ENCODE assay signal across 8 cellular contexts in genomic region chr3:183591881-183592521, GRCh38. TPM values are rescaled to one million over a fixed set of nuclear protein-coding genes. Genes with fewer than 3 reads are reported as not detected.
DNase-seq lines count a peak whose midpoint lies in the region; ATAC-seq, FAIRE-seq and TF ChIP-seq lines count a peak whose summit lies in the region.

No MANE protein-coding gene starts in this region.

- 58% methylated on average over 6 of the region's 6 CpGs for WGBS in liver
- WGBS in HepG2 (ENCODE audit: low lambda C conversion rate), result 27% methylated on average over 6 of the region's 6 CpGs

- H3K4me1 ChIP-seq in liver (ENCODE audit: control insufficient read depth in 4 of 4, insufficient read depth in 4 of 4, low read length in 3 of 4) (no peaks in the 10 kb centered on the region), HepG2 (ENCODE audit: insufficient read depth, low read length) (no peaks in the 10 kb centered on the region), OCI-LY7 (ENCODE audit: insufficient read depth, low read length, poor library complexity, severe bottlenecking) (peaks cover 84% of the 10 kb centered on the region), foreskin keratinocyte (no peaks in the 10 kb centered on the region)

- TF ChIP-seq CTCF in liver (IDR thresholded peaks at IDR 0.05; ENCODE audit: low read depth, low read length, missing input control) (no peak), HepG2 (CRISPR knock-in tag; IDR thresholded peaks at IDR 0.05) (no peak), OCI-LY7 (conservative IDR thresholded peaks at IDR 0.05; ENCODE audit: low read length) (peak; percentile 90), foreskin keratinocyte (conservative IDR thresholded peaks at IDR 0.05) (peak; percentile 37)

- no peak for TF ChIP-seq POLR2A in HepG2 (IDR thresholded peaks at IDR 0.05; ENCODE audit: insufficient read depth in 1 of 2, low read depth in 2 of 2, low read length in 2 of 2)

- POLR2A ChIA-PET in HepG2 (lab: Yijun Ruan, JAX) (no interaction called here), OCI-LY7 (lab: Charles Lee) (interaction anchor here (0.5 to 12.0 kb wide), 29 partner anchors 13 to 292 kb away, joined by 3 to 265 read pairs (median 4); partner anchors contain the start of genes KLHL24, KLHL6, PARL and YEATS2)

- CTCF ChIA-PET in HepG2 (lab: Yijun Ruan, JAX; ENCODE audit: low intra/inter-chr PET ratio, low total read pairs) (no interaction called here), OCI-LY7 (lab: Charles Lee; ENCODE audit: unreplicated experiment) (interaction anchor here (0.5 to 4.4 kb wide), 7 partner anchors 13 to 79 kb away, joined by 3 to 50 read pairs (median 6); no protein-coding TSS in a partner anchor)

- H3K4me2 ChIP-seq in HepG2 (ENCODE audit: low read depth, low read length) (no peak overlapping the region), OCI-LY7 (ENCODE audit: low read length) (peak overlapping the region; percentile 91)

- FAIRE-seq in HepG2 (lab: Jason Lieb, UNC), result no peak

- H3K9me3 ChIP-seq in liver (ENCODE audit: control insufficient read depth in 4 of 4, low read length in 3 of 4) (no peaks in the 10 kb centered on the region), HepG2 (ENCODE audit: low read length) (no peaks in the 10 kb centered on the region), OCI-LY7 (ENCODE audit: low read length) (peaks cover 17% of the 10 kb centered on the region; the same call in 1 of the 2 replicates)

- peak; percentile 48 to 68 for TF ChIP-seq RAD21 in liver (IDR thresholded peaks at IDR 0.05)
- TF ChIP-seq RAD21 in HepG2 (CRISPR knock-in tag; IDR thresholded peaks at IDR 0.05), result no peak

- H4K20me1 ChIP-seq in HepG2 (ENCODE audit: insufficient read depth, low read length), result no peaks in the 10 kb centered on the region
- H4K20me1 ChIP-seq in OCI-LY7 (ENCODE audit: insufficient read depth, low read length), result no peaks in the 10 kb centered on the region

- TF ChIP-seq EP300 in HepG2 (IDR thresholded peaks at IDR 0.05; ENCODE audit: low read depth in 2 of 2, low read length in 2 of 2), result no peak
- no peak for TF ChIP-seq EP300 in HepG2 (CRISPR knock-in tag; IDR thresholded peaks at IDR 0.05; ENCODE audit: borderline replicate concordance)

- H3K36me3 ChIP-seq in liver (ENCODE audit: control insufficient read depth in 4 of 4, insufficient read depth in 3 of 4, low read depth in 1 of 4, low read length in 3 of 4), result no peaks in the 10 kb centered on the region
- no peaks in the 10 kb centered on the region for H3K36me3 ChIP-seq in HepG2 (replicated peaks in 1 of 2; ENCODE audit: control insufficient read depth in 1 of 2, insufficient read depth in 2 of 2, low read length in 2 of 2)
- no peaks in the 10 kb centered on the region; the same call in 1 of the 2 replicates for H3K36me3 ChIP-seq in OCI-LY7 (ENCODE audit: insufficient read depth, low read length)

- H3K9me2 ChIP-seq in OCI-LY7 (ENCODE audit: insufficient read depth, low read length), result no peaks in the 10 kb centered on the region

- H3K27ac ChIP-seq in liver (ENCODE audit: low read depth in 1 of 2, low read length in 2 of 2), result no peak overlapping the region
- H3K27ac ChIP-seq in HepG2 (ENCODE audit: extremely low read length, insufficient read depth, low read length), result no peak overlapping the region
- peak overlapping the region; percentile 98 for H3K27ac ChIP-seq in OCI-LY7 (ENCODE audit: low read depth, low read length, poor library complexity, severe bottlenecking)
- no peak overlapping the region for H3K27ac ChIP-seq in foreskin keratinocyte

- no peaks in the 10 kb centered on the region for H3K79me2 ChIP-seq in HepG2 (ENCODE audit: insufficient read depth, low read length)
- H3K79me2 ChIP-seq in OCI-LY7 (ENCODE audit: insufficient read depth, low read depth, low read length), result 0 out of 2 replicates have a peak, but pooled peaks cover 4% of the 10 kb centered on the region

- in situ Hi-C loops in HepG2 (cut with HindIII; ENCODE audit: extremely low pct_ligation_motif_present, low pct_unique_long_range_greater_than_20kb), result no loop called here

- intact Hi-C loops in HepG2 (cut with micrococcal nuclease; ENCODE audit: unreplicated experiment), result no loop called here
- intact Hi-C loops in OCI-LY7 (cut with micrococcal nuclease; ENCODE audit: unreplicated experiment), result loop anchor here (1.0 to 2.0 kb wide), 5 partner anchors 19 to 107 kb away; no protein-coding TSS in a partner anchor

- H3K4me3 ChIP-seq in liver (ENCODE audit: low read depth in 1 of 3, low read length in 3 of 3), result no peak overlapping the region
- H3K4me3 ChIP-seq in HepG2 (replicated peaks in 1 of 3; ENCODE audit: insufficient read depth in 1 of 3, low read depth in 2 of 3, low read length in 3 of 3), result no peak overlapping the region
- H3K4me3 ChIP-seq in OCI-LY7 (ENCODE audit: low read depth, low read length, poor library complexity, severe bottlenecking), result peak overlapping the region; percentile 57

- no peak for DNase-seq in HepG2 (ENCODE audit: low spot score)
- peak; percentile 95 for DNase-seq in OCI-LY7 (ENCODE audit: low spot score)
- DNase-seq in foreskin keratinocyte, result no peak
- no peak for DNase-seq in DMS79 treated with DMSO at 0.1 percent for 48 hours (lab: John Stamatoyannopoulos, UW)
- no peak for DNase-seq in ureter (ENCODE audit: low spot score)
- DNase-seq in pons (ENCODE audit: low spot score), result no peak

- BruUV-seq in HepG2 (replicated peaks; lab: Mats Ljungman, UMichigan) (no TSS peak), OCI-LY7 (replicated peaks; lab: Mats Ljungman, UMichigan) (no TSS peak)

- H2AFZ ChIP-seq in HepG2 (ENCODE audit: low read length), result no peak overlapping the region
- peak overlapping the region; percentile 65; the same call in 1 of the 2 replicates for H2AFZ ChIP-seq in OCI-LY7 (ENCODE audit: low read length)

- no peaks in the 10 kb centered on the region for H3K27me3 ChIP-seq in liver (ENCODE audit: control insufficient read depth in 4 of 4, insufficient read depth in 4 of 4, low read length in 3 of 4)
- no peaks in the 10 kb centered on the region; a peak in 1 of 5 replicates for H3K27me3 ChIP-seq in HepG2 (ENCODE audit: control insufficient read depth in 1 of 2, insufficient read depth in 2 of 2, low read length in 2 of 2)
- H3K27me3 ChIP-seq in foreskin keratinocyte, result no peaks in the 10 kb centered on the region

- ATAC-seq in HepG2 (no peak), HG02852 (IDR thresholded peaks at IDR 0.05; ENCODE audit: unreplicated experiment) (peak; percentile 91), foreskin keratinocyte (no peak)

- H3K9ac ChIP-seq in liver (ENCODE audit: low read depth in 1 of 2, low read length in 2 of 2), result no peak overlapping the region
- no peak overlapping the region for H3K9ac ChIP-seq in HepG2 (ENCODE audit: insufficient read depth, low read depth, low read length)

RNA-seq across cellular contexts. Expression of gene KLHL6, which starts 36.5 kb away (rescaled TPM):
- total RNA-seq in liver, result 1 to 10 TPM; 1.6 to 3.8 TPM
- under 1 TPM; 0.42 to 0.44 TPM for polyA plus RNA-seq in liver
- not detected in 2 replicates for total RNA-seq in HepG2 (2016; rRNA removed; fragmentation: Illumina TruSeq; extraction: Trizol)
- not detected in 2 replicates for total RNA-seq in HepG2 (2016; cell fraction: cytosol; rRNA removed; fragmentation: Illumina TruSeq; extraction: Trizol; ENCODE audit: low read depth)
- total RNA-seq in HepG2 (2016; cell fraction: insoluble cytoplasmic fraction; rRNA removed; fragmentation: Illumina TruSeq; extraction: Trizol), result not detected in 2 replicates
- total RNA-seq in HepG2 (2016; cell fraction: membrane; rRNA removed; fragmentation: Illumina TruSeq; extraction: Trizol), result not detected in 2 replicates
- not detected in 2 replicates for total RNA-seq in HepG2 (2016; cell fraction: nucleus; rRNA removed; fragmentation: Illumina TruSeq; extraction: Trizol)
- not detected in 2 replicates for polyA plus RNA-seq in HepG2 (2011; rRNA removed)
- polyA plus RNA-seq in HepG2 (2011; cell fraction: cytosol; rRNA removed), result 0.03 TPM in 1 of 2 replicates, not detected in the other
- 0.05 TPM in 1 of 2 replicates, not detected in the other for polyA plus RNA-seq in HepG2 (2011; cell fraction: nucleus; rRNA removed)
- polyA plus RNA-seq in HepG2 (2012), result 0.04 and 0.07 TPM in 2 replicates
- polyA plus RNA-seq in HepG2 (2016; cell fraction: cytosol; fragmentation: Illumina TruSeq; extraction: Trizol; ENCODE audit: low read depth), result not detected in 2 replicates
- not detected in 2 replicates for polyA plus RNA-seq in HepG2 (2016; cell fraction: insoluble cytoplasmic fraction; fragmentation: Illumina TruSeq; extraction: Trizol; ENCODE audit: low read depth)
- polyA plus RNA-seq in HepG2 (2016; cell fraction: membrane; fragmentation: Illumina TruSeq; extraction: Trizol; ENCODE audit: low read depth), result not detected in 2 replicates
- not detected in 2 replicates for polyA plus RNA-seq in HepG2 (2016; cell fraction: nucleus; fragmentation: Illumina TruSeq; extraction: Trizol; ENCODE audit: insufficient read depth, low read depth)
- 0.33 TPM in 1 of 2 replicates, not detected in the other for polyA minus RNA-seq in HepG2 (2011; rRNA and poly(A)+ RNA removed; ENCODE audit: low replicate concordance)
- polyA minus RNA-seq in HepG2 (2011; cell fraction: cytosol; rRNA and poly(A)+ RNA removed), result not detected in 2 replicates
- not detected in 2 replicates for polyA minus RNA-seq in HepG2 (2011; cell fraction: nucleus; rRNA and poly(A)+ RNA removed)
- total RNA-seq in OCI-LY7 (2014; rRNA removed; shearing (Covaris generic)), result 143 TPM in 2 replicates
- 169 and 191 TPM in 2 replicates for total RNA-seq in OCI-LY7 (2022)
- 0.03 and 0.11 TPM in 2 replicates for total RNA-seq in foreskin keratinocyte
- 0.02 and 0.06 TPM in 2 replicates for polyA plus RNA-seq in foreskin keratinocyte
- 6.4 TPM for total RNA-seq in ureter

RNA-seq across cellular contexts. Expression of gene KLHL24, which starts 43.4 kb away (rescaled TPM):
- total RNA-seq in liver (10 to 100 TPM; 20.6 to 81.8 TPM), HepG2 (2016; rRNA removed; fragmentation: Illumina TruSeq; extraction: Trizol) (6.9 and 9.7 TPM in 2 replicates), OCI-LY7 (2022) (34.0 and 53.0 TPM in 2 replicates), foreskin keratinocyte (4.1 and 7.0 TPM in 2 replicates), ureter (69.2 TPM)
- polyA plus RNA-seq in liver (10 to 100 TPM in 1 of 2 donors, 1 to 10 TPM in 1; 6.4 to 16.2 TPM), HepG2 (2011; rRNA removed) (10.6 and 15.7 TPM in 2 replicates), foreskin keratinocyte (0.60 and 1.2 TPM in 2 replicates)
- 11.6 and 15.1 TPM in 2 replicates for total RNA-seq in HepG2 (2016; cell fraction: cytosol; rRNA removed; fragmentation: Illumina TruSeq; extraction: Trizol; ENCODE audit: low read depth)
- 8.5 and 8.6 TPM in 2 replicates for total RNA-seq in HepG2 (2016; cell fraction: insoluble cytoplasmic fraction; rRNA removed; fragmentation: Illumina TruSeq; extraction: Trizol)
- total RNA-seq in HepG2 (2016; cell fraction: membrane; rRNA removed; fragmentation: Illumina TruSeq; extraction: Trizol), result 9.2 and 10.3 TPM in 2 replicates
- total RNA-seq in HepG2 (2016; cell fraction: nucleus; rRNA removed; fragmentation: Illumina TruSeq; extraction: Trizol), result 5.4 and 6.2 TPM in 2 replicates
- polyA plus RNA-seq in HepG2 (2011; cell fraction: cytosol; rRNA removed), result 8.3 and 9.8 TPM in 2 replicates
- polyA plus RNA-seq in HepG2 (2011; cell fraction: nucleus; rRNA removed), result 9.9 and 12.1 TPM in 2 replicates
- polyA plus RNA-seq in HepG2 (2012), result 13.0 and 13.1 TPM in 2 replicates
- polyA plus RNA-seq in HepG2 (2016; cell fraction: cytosol; fragmentation: Illumina TruSeq; extraction: Trizol; ENCODE audit: low read depth), result 0.10 and 0.40 TPM in 2 replicates
- polyA plus RNA-seq in HepG2 (2016; cell fraction: insoluble cytoplasmic fraction; fragmentation: Illumina TruSeq; extraction: Trizol; ENCODE audit: low read depth), result 2.8 and 3.4 TPM in 2 replicates
- polyA plus RNA-seq in HepG2 (2016; cell fraction: membrane; fragmentation: Illumina TruSeq; extraction: Trizol; ENCODE audit: low read depth), result 0.24 and 0.30 TPM in 2 replicates
- 3.4 and 3.9 TPM in 2 replicates for polyA plus RNA-seq in HepG2 (2016; cell fraction: nucleus; fragmentation: Illumina TruSeq; extraction: Trizol; ENCODE audit: insufficient read depth, low read depth)
- 23.4 and 23.9 TPM in 2 replicates for polyA minus RNA-seq in HepG2 (2011; rRNA and poly(A)+ RNA removed; ENCODE audit: low replicate concordance)
- polyA minus RNA-seq in HepG2 (2011; cell fraction: cytosol; rRNA and poly(A)+ RNA removed), result 43.8 and 44.7 TPM in 2 replicates
- polyA minus RNA-seq in HepG2 (2011; cell fraction: nucleus; rRNA and poly(A)+ RNA removed), result 41.3 and 48.2 TPM in 2 replicates
- 37.8 and 45.8 TPM in 2 replicates for total RNA-seq in OCI-LY7 (2014; rRNA removed; shearing (Covaris generic))

Comparison
In these comparisons a context has a peak if more than half of its experiments do, and no peak if none do; other contexts are left out.
1. CTCF ChIP-seq: peak in OCI-LY7 (single experiment) and foreskin keratinocyte (single experiment); none in liver (single experiment) and HepG2 (single experiment).
2. RNA of gene KLHL6, which starts 36.5 kb away (total RNA-seq): 143 to 191 TPM in OCI-LY7; 6.4 TPM in ureter (single experiment), 1.6 to 3.8 TPM in liver, 0.03 to 0.11 TPM in foreskin keratinocyte and not detected in HepG2; every median in the first group is over 10 times any median in the second.